In the genomic region with DNA sequence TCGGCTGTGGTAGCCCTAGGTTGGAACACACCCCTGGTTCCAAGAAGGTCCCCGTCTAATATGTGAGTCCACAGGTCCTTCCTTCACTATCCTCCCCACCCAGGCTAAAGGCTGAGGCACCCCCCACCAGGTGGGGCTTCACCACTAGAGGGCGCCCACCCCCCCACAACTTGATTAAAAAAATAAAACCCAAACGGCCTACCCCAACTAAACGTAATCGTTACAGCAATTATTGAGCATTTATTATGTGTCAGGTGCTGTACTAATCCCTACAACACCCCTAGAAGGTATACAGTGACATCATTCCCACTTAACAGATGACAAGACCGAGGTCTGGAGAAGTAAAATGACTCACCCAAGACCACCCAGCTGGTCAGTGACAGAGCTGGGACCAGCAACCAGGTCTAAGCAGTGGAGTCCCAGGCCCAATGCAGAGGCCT, we compare ENCODE assay signal across 8 cellular contexts.
DNase-seq lines count a peak whose midpoint lies in the region; ATAC-seq, FAIRE-seq and TF ChIP-seq lines count a peak whose summit lies in the region.

No MANE protein-coding gene starts in this region.

- no peaks in the 10 kb centered on the region for H3K36me3 ChIP-seq in small intestine (ENCODE audit: control insufficient read depth in 2 of 2, insufficient read depth in 2 of 2, low read length in 2 of 2)

- ATAC-seq in GM18868 (IDR thresholded peaks at IDR 0.05; ENCODE audit: unreplicated experiment) (no peak), GM18502 (IDR thresholded peaks at IDR 0.05; ENCODE audit: poor library complexity, unreplicated experiment) (no peak)

- H3K9me3 ChIP-seq in small intestine (ENCODE audit: control insufficient read depth, low read depth), result no peaks in the 10 kb centered on the region

- peak; percentile 70 for TF ChIP-seq CTCF in fibroblast of mammary gland (conservative IDR thresholded peaks at IDR 0.05; ENCODE audit: control insufficient read depth, insufficient read depth, low read depth, low read length)

- FAIRE-seq in small intestine (lab: Jason Lieb, UNC), result no peak

- no peaks in the 10 kb centered on the region for H3K27me3 ChIP-seq in small intestine (ENCODE audit: control insufficient read depth in 2 of 2, insufficient read depth in 2 of 2, low read length in 2 of 2)

- H3K4me1 ChIP-seq in small intestine (ENCODE audit: control insufficient read depth in 2 of 2, insufficient read depth in 1 of 2, low read depth in 1 of 2, low read length in 1 of 2), result no peaks in the 10 kb centered on the region

- H3K27ac ChIP-seq in small intestine (ENCODE audit: low read depth in 1 of 2, low read length in 1 of 2), result no peak overlapping the region

- H3K4me3 ChIP-seq in fibroblast of mammary gland (ENCODE audit: control insufficient read depth, low read depth, low read length) (no peak overlapping the region), small intestine (ENCODE audit: low read depth in 1 of 2, low read length in 2 of 2) (no peak overlapping the region)

- peak; percentile 64 for DNase-seq in D341Med (ENCODE audit: low spot score)
- peak; percentile 19 for DNase-seq in LoVo (ENCODE audit: low spot score)
- DNase-seq in activated CD8-positive, alpha-beta memory T cell treated with anti-CD3 and anti-CD28 coated beads for 4 hours (ENCODE audit: low read depth in 2 of 2), result peak; percentile 5 to 12
- peak; percentile 36 for DNase-seq in fibroblast of mammary gland (ENCODE audit: low read depth)
- peak; percentile 20 for DNase-seq in small intestine
- no peak for DNase-seq in cerebellar cortex (ENCODE audit: low spot score)

- WGBS in small intestine, 3 donors, result 17 to 33% (median 19%) methylated on average over 7 of the region's 7 CpGs
